In the genomic region with DNA sequence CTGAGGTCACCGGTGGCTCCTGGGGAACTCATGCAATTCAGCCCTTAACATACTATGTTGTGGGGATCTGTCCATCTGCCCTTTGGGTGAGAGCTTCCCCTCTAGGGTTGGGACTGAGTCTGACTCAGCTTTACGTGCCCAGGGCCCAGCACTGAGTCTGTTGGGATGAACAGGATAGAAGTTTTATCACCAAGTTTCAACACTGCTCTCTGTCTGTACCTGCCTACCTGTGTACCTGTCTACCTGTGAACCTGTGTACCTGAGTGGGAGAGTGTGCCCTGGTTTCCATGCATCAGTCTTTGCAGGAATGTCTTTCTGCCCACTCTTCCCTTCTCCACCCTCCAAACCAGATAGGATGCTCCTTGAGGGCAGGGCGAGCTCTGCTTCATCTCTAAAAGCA, we compare ENCODE assay signal across 25 cellular contexts.
"Had no signal": no experiment of that assay in that cellular context is flagged by ENCODE, and none has a peak within 500 bp of the region (broad histone marks: within the 10 kb centered on the region; RNA-seq: fewer than 3 reads in every experiment).

No MANE protein-coding gene starts in this region.

- H3K27ac Mint-ChIP-seq: activated CD4-positive, alpha-beta memory T cell treated with anti-CD3 and anti-CD28 coated beads for 36 hours; activated CD4-positive, alpha-beta T cell treated with anti-CD3 and anti-CD28 coated beads, Interleukin-2, amount 10 ng/mL, durations not matched to agents 7 days and 5 days; activated naive CD8-positive, alpha-beta T cell; T-helper 1 cell treated with Interleukin-12 subunit alpha and Interleukin-12 subunit beta and Interleukin-4 antibody, amounts not matched to agents 30 μg/mL and 1 μg/mL, for 36 hours; WTC11 had no signal

- H3K27me3 ChIP-seq: SJSA1 had no signal

- ATAC-seq: activated T-cell treated with anti-CD3 and anti-CD28 coated beads, Interleukin-2, amount 50 U/mL, for 4 hours; Panc1; WTC11 had no signal

- H3K4me1 Mint-ChIP-seq: activated CD4-positive, alpha-beta T cell treated with anti-CD3 and anti-CD28 coated beads, Interleukin-2, amount 10 ng/mL, durations not matched to agents 7 days and 5 days had no signal

- H3K9me3 Mint-ChIP-seq: activated CD4-positive, alpha-beta memory T cell treated with anti-CD3 and anti-CD28 coated beads for 36 hours; activated CD4-positive, alpha-beta T cell treated with anti-CD3 and anti-CD28 coated beads, Interleukin-2, amount 10 ng/mL, durations not matched to agents 7 days and 5 days; activated T-cell treated with anti-CD3 and anti-CD28 coated beads, Interleukin-2, amount 50 U/mL, for 4 hours; T-helper 1 cell treated with Interleukin-12 subunit alpha and Interleukin-12 subunit beta and Interleukin-4 antibody, amounts not matched to agents 30 μg/mL and 1 μg/mL, for 36 hours; WTC11 had no signal

- H3K4me3 Mint-ChIP-seq: activated CD4-positive, alpha-beta memory T cell treated with anti-CD3 and anti-CD28 coated beads for 36 hours; activated CD4-positive, alpha-beta T cell treated with anti-CD3 and anti-CD28 coated beads, Interleukin-2, amount 10 ng/mL, durations not matched to agents 7 days and 5 days; activated naive CD8-positive, alpha-beta T cell; activated T-cell treated with anti-CD3 and anti-CD28 coated beads, Interleukin-2, amount 50 U/mL, for 4 hours; T-helper 1 cell treated with Interleukin-12 subunit alpha and Interleukin-12 subunit beta and Interleukin-4 antibody, amounts not matched to agents 30 μg/mL and 1 μg/mL, for 36 hours; WTC11 had no signal

- H3K36me3 Mint-ChIP-seq: activated CD4-positive, alpha-beta memory T cell treated with anti-CD3 and anti-CD28 coated beads for 36 hours; activated naive CD8-positive, alpha-beta T cell; WTC11 had no signal

- DNase-seq: activated CD4-positive, alpha-beta memory T cell treated with anti-CD3 and anti-CD28 coated beads for 36 hours; activated CD4-positive, alpha-beta T cell treated with anti-CD3 and anti-CD28 coated beads for 1 hour; activated CD4-positive, alpha-beta T cell treated with anti-CD3 and anti-CD28 coated beads, Interleukin-2, amount 10 ng/mL, durations not matched to agents 7 days and 5 days; activated CD8-positive, alpha-beta memory T cell treated with anti-CD3 and anti-CD28 coated beads for 24 hours; activated effector memory CD4-positive, alpha-beta T cell treated with anti-CD3 and anti-CD28 coated beads, Interleukin-2, amount 50 U/mL, for 16 hours; activated naive CD4-positive, alpha-beta T cell treated with Interleukin-2 at 50 U/mL for 16 hours; activated T-cell treated with anti-CD3 and anti-CD28 coated beads, Interleukin-2, amount 50 U/mL, for 4 hours; central memory CD4-positive, alpha-beta T cell; MM.1S; NCI-H1105; NCI-H1436; NCI-H1694 treated with DMSO at 0.1 percent for 48 hours; NCI-H2029 treated with DMSO at 0.1 percent for 48 hours; NCI-H345; NCI-H510A treated with DMSO at 0.1 percent for 48 hours; NCI-H69; NK-92 treated with Interleukin-12 subunit alpha and Interleukin-12 subunit beta, amount 100 ng/mL, for 24 hours; OCI-M1; Right ventricle myocardium superior; RPMI8226 had no signal

- H3K36me3 ChIP-seq: SJSA1 had no signal

- H3K4me3 ChIP-seq: SJSA1 had no signal

- H3K9me3 ChIP-seq: SJSA1 had no signal
